Comparison of ENCODE assay signal across 19 cellular contexts in the genomic region with DNA sequence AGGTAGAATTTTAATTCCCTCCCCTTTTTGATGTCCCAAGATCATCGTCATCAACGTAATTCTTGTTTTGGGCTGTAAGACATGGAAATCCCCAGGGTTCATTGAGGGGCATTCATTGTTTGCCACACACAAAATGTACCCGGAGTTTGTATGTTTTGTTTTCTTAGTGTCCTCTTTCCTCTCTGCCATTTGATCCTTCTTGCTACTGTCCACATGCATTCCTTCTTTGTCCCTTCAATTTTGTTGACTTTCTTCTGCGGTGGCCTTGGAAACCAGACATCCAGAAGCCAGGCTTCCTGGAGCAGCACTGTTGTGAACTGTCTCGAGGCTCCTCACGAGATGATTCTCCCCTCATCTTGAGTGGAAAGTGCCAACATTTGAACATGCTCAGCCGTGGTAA. TPM values are rescaled to one million over a fixed set of nuclear protein-coding genes. Genes with fewer than 3 reads are reported as not detected.
DNase-seq lines count a peak whose midpoint lies in the region; ATAC-seq, FAIRE-seq and TF ChIP-seq lines count a peak whose summit lies in the region.
"Had no signal": no experiment of that assay in that cellular context is flagged by ENCODE, and none has a peak within 500 bp of the region (broad histone marks: within the 10 kb centered on the region; RNA-seq: fewer than 3 reads in every experiment).

No MANE protein-coding gene starts in this region.

- H2BK5ac ChIP-seq in H1 (ENCODE audit: low read depth, low read length), result no peak overlapping the region

- no peaks in the 10 kb centered on the region for H3K23me2 ChIP-seq in H1 (ENCODE audit: low read depth, low read length)

- ATAC-seq in T-cell (replicated peaks in 1 of 4), result no peak

- H3K4me3 Mint-ChIP-seq in nephron progenitor cell (peak overlapping the region; percentile 6), T-cell (no peak overlapping the region)

- CTCF ChIA-PET in A673 (lab: Charles Lee), result no interaction called here
- CTCF ChIA-PET in H1 (lab: Charles Lee; ENCODE audit: partially characterized antibody), result interaction anchor here (0.5 to 15.9 kb wide), 5 partner anchors 10 to 382 kb away, joined by 3 to 493 read pairs (median 8); partner anchors contain the start of gene IGFBP5
- CTCF ChIA-PET in T-cell (lab: Charles Lee), result no interaction called here

- no peak overlapping the region for H3K23ac ChIP-seq in H1 (ENCODE audit: insufficient read length)

- BruUV-seq in A673 (replicated peaks; lab: Mats Ljungman, UMichigan), result no TSS peak

- POLR2A ChIA-PET in A673 (lab: Charles Lee; ENCODE audit: low non-redundant PET), result no interaction called here
- POLR2A ChIA-PET in H1 (lab: Charles Lee; ENCODE audit: partially characterized antibody), result interaction anchor here (0.8 to 1.2 kb wide), 2 partner anchors 151 to 159 kb away, joined by 3 to 5 read pairs; partner anchors contain the start of gene RPL37A
- POLR2A ChIA-PET in T-cell (lab: Charles Lee), result interaction anchor here in 1 of 2 donors (0.6 kb wide), 1 partner anchor 1382 kb away, joined by 4 read pairs; no protein-coding TSS in a partner anchor

- H3K4me2 ChIP-seq in H1 (ENCODE audit: insufficient read depth in 1 of 2, low read depth in 2 of 2, low read length in 2 of 2), result no peak overlapping the region

- H3K4me1 ChIP-seq in A673 (ENCODE audit: insufficient read depth, low read length, poor library complexity, severe bottlenecking), result peaks cover 44% of the 10 kb centered on the region
- H3K4me1 ChIP-seq in SJCRH30, result peaks cover 13% of the 10 kb centered on the region
- peaks cover 0 to 3% (median under 1%) of the 10 kb centered on the region in 4 experiments; a peak in 4 of 7 replicates for H3K4me1 ChIP-seq in H1 (replicated peaks in 1 of 4; ENCODE audit: control insufficient read depth in 3 of 4, insufficient read depth in 4 of 4, low read length in 3 of 4)

- no peak overlapping the region for H3K56ac ChIP-seq in H1 (replicated peaks; ENCODE audit: insufficient read length, low read depth, low read length)

- H3K27ac Mint-ChIP-seq in nephron progenitor cell, result peak overlapping the region; percentile 78
- H3K27ac Mint-ChIP-seq in T-cell, result no peak overlapping the region

- H2AK5ac ChIP-seq in H1 (ENCODE audit: low read depth, low read length), result no peak overlapping the region

- no peak for TF ChIP-seq EP300 in H1 (IDR thresholded peaks at IDR 0.05; ENCODE audit: borderline replicate concordance in 1 of 2, low read depth in 2 of 2, low read length in 2 of 2)

- H3K4me3 ChIP-seq in A673 (ENCODE audit: low read depth, low read length, poor library complexity, severe bottlenecking), result no peak overlapping the region
- no peak overlapping the region for H3K4me3 ChIP-seq in SJCRH30
- H3K4me3 ChIP-seq in H1 (ENCODE audit: extremely low read depth in 1 of 4, insufficient read depth in 2 of 4, low read depth in 3 of 4, low read length in 4 of 4), result no peak overlapping the region
- H3K4me3 ChIP-seq: GM23248 had no signal

- peaks cover 9 to 16% of the 10 kb centered on the region in 2 experiments for H4K20me1 ChIP-seq in H1 (replicated peaks in 1 of 2; ENCODE audit: control insufficient read depth in 1 of 2, insufficient read depth in 2 of 2, low read length in 2 of 2)

- TF ChIP-seq RAD21 in H1 (IDR thresholded peaks at IDR 0.05 in 1 of 2, conservative IDR thresholded peaks at IDR 0.05 in 1 of 2; ENCODE audit: low read depth in 2 of 2, low read length in 2 of 2), result no peak

- H3K27ac ChIP-seq in A673 (ENCODE audit: low read depth, low read length, poor library complexity, severe bottlenecking) (peak overlapping the region; percentile 72), SJCRH30 (peak overlapping the region; percentile 74), H1 (ENCODE audit: low read depth, low read length) (0 out of 2 replicates have a peak overlapping the region, but pooled peaks have one; percentile 20)
- H3K27ac ChIP-seq: C4-2B, GM23248, HL-60 had no signal

- H3K79me1 ChIP-seq in H1 (ENCODE audit: low read depth, low read length), result peaks cover 21% of the 10 kb centered on the region

- H3K79me2 ChIP-seq in H1 (ENCODE audit: control insufficient read depth in 1 of 2, insufficient read depth in 2 of 2, low read length in 2 of 2), result peaks cover 0 to 57% of the 10 kb centered on the region in 2 experiments; a peak in 3 of 4 replicates

- no peak for FAIRE-seq in H1 (lab: Jason Lieb, UNC)
- FAIRE-seq: GM12892, HTR-8/SVneo had no signal

- H2BK120ac ChIP-seq in H1 (replicated peaks; ENCODE audit: low read depth, low read length), result no peak overlapping the region

- no peak overlapping the region for H4K91ac ChIP-seq in H1 (replicated peaks; ENCODE audit: insufficient read length, low read length)

- DNase-seq in A673 (ENCODE audit: low spot score) (no peak), SJCRH30 (peak in 1 of 2 experiments; percentile 34), H1 (ENCODE audit: low read depth in 1 of 2, low spot score in 2 of 2) (no peak), nephron progenitor cell (no peak), nucleus accumbens (lab: John Stamatoyannopoulos, UW) (no peak), cerebellum (ENCODE audit: low spot score) (no peak), T-cell (no peak), CD1c-positive myeloid dendritic cell (ENCODE audit: extremely low spot score) (no peak)
- DNase-seq: DMS153; NCI-H187; NCI-H2171; NCI-H446; NK-92 treated with Interleukin-12 subunit alpha and Interleukin-12 subunit beta, amount 100 ng/mL, for 24 hours had no signal

- 86% methylated on average over 7 of the region's 7 CpGs; no CpG with 5 or more reads in 1 of the 2 experiments for WGBS in H1 (ENCODE audit: extremely low coverage in 1 of 2, insufficient coverage in 1 of 2, insufficient read length in 1 of 2, insufficient replicate concordance in 2 of 2, low coverage in 1 of 2, low lambda C conversion rate in 2 of 2, missing lambda C conversion rate in 1 of 2), 2 experiments

- H3K27me3 Mint-ChIP-seq in nephron progenitor cell (ENCODE audit: low read depth, poor library complexity) (peaks cover 2% of the 10 kb centered on the region), T-cell (peaks cover 0 to 18% of the 10 kb centered on the region in 2 donors)

- no peak overlapping the region for H3K4ac ChIP-seq in H1 (replicated peaks; ENCODE audit: insufficient read length, low read depth, low read length)

- H3K9me3 ChIP-seq in A673 (ENCODE audit: low read depth, low read length, poor library complexity, severe bottlenecking) (no peaks in the 10 kb centered on the region), SJCRH30 (replicated peaks) (no peaks in the 10 kb centered on the region), H1 (ENCODE audit: insufficient read depth in 2 of 2, low read depth in 1 of 2, low read length in 1 of 2) (no peaks in the 10 kb centered on the region)

- no peak overlapping the region for H3K14ac ChIP-seq in H1 (ENCODE audit: insufficient read length)

- no peak overlapping the region for H3K9ac ChIP-seq in H1 (replicated peaks in 1 of 4; ENCODE audit: extremely low read depth in 1 of 4, low read depth in 3 of 4, low read length in 3 of 4)
- H3K9ac ChIP-seq: GM23248 had no signal

- no peak for TF ChIP-seq POLR2A in H1 (IDR thresholded peaks at IDR 0.05; ENCODE audit: control extremely low read depth in 1 of 2, low read depth in 2 of 2, low read length in 2 of 2)

- intact Hi-C loops in A673 (cut with micrococcal nuclease; ENCODE audit: unreplicated experiment), result no loop called here

- H3K36me3 Mint-ChIP-seq in nephron progenitor cell (ENCODE audit: low read depth) (peaks cover 69% of the 10 kb centered on the region), T-cell (no peaks in the 10 kb centered on the region)

- H4K5ac ChIP-seq in H1 (ENCODE audit: insufficient read length, low read depth, low read length), result no peak overlapping the region

- H3K27me3 ChIP-seq in A673 (replicated peaks; ENCODE audit: insufficient read depth, low read depth, low read length, poor library complexity) (no peaks in the 10 kb centered on the region), SJCRH30 (no peaks in the 10 kb centered on the region), H1 (replicated peaks in 1 of 4; ENCODE audit: control insufficient read depth in 3 of 4, extremely low read depth in 1 of 4, insufficient read depth in 3 of 4, low read length in 3 of 4) (no peaks in the 10 kb centered on the region)

- no peak overlapping the region for H2BK12ac ChIP-seq in H1 (ENCODE audit: low read depth, low read length)

- no peak overlapping the region for H2BK20ac ChIP-seq in H1 (ENCODE audit: low read length)

- H3K18ac ChIP-seq in H1 (ENCODE audit: extremely low read depth, low read length), result no peak overlapping the region; the same call in 1 of the 2 replicates

- H3K4me1 Mint-ChIP-seq in nephron progenitor cell (peaks cover 54% of the 10 kb centered on the region), T-cell (no peaks in the 10 kb centered on the region)

- TF ChIP-seq CTCF in A673 (conservative IDR thresholded peaks at IDR 0.05; ENCODE audit: low read depth, low read length) (no peak), H1 (IDR thresholded peaks at IDR 0.05; ENCODE audit: control extremely low read depth in 1 of 3, insufficient read depth in 1 of 3, low read depth in 1 of 3, low read length in 3 of 3) (no peak), nephron progenitor cell (IDR thresholded peaks at IDR 0.05) (no peak)

- H3K36me3 ChIP-seq in A673 (ENCODE audit: insufficient read depth, low read length, poor library complexity, severe bottlenecking) (peaks cover 58% of the 10 kb centered on the region), SJCRH30 (no peaks in the 10 kb centered on the region; the same call in 1 of the 2 replicates), H1 (ENCODE audit: control insufficient read depth in 2 of 4, insufficient read depth in 4 of 4, low read length in 3 of 4) (peaks cover 10 to 21% (median 18%) of the 10 kb centered on the region in 4 experiments; a peak in 6 of 8 replicates)

- H2BK15ac ChIP-seq in H1 (ENCODE audit: low read length), result no peak overlapping the region

- H3K9me3 Mint-ChIP-seq in nephron progenitor cell, result no peaks in the 10 kb centered on the region
- H3K9me3 Mint-ChIP-seq in T-cell, result no peaks in the 10 kb centered on the region

- H4K8ac ChIP-seq in H1 (ENCODE audit: extremely low read depth, insufficient read depth, low read length), result no peak overlapping the region

- H2AFZ ChIP-seq in H1 (ENCODE audit: low read length), result no peak overlapping the region
- H2AFZ ChIP-seq: GM23248 had no signal

RNA-seq across cellular contexts. Expression of gene IGFBP2, which starts 24.7 kb away (rescaled TPM):
- total RNA-seq in A673 (2021) (614 and 767 TPM in 2 replicates), cerebellum (101 TPM), T-cell (1 to 10 TPM in 2 of 5 donors, under 1 TPM in 1, not detected in 2; 0.46 to 2.1 (median 1.8) TPM)
- 175 and 188 TPM in 2 replicates for total RNA-seq in SJCRH30 (2014; rRNA removed; shearing (Covaris generic))
- 322 and 326 TPM in 2 replicates for total RNA-seq in H1 (2021; fragmentation: NEBNext Ultra II Directional; extraction: Animal tissue kit (Norgen Biotek cat#: 25700))
- 782 and 980 TPM in 2 replicates for polyA plus RNA-seq in H1 (2011; rRNA removed)
- 607 TPM for polyA plus RNA-seq in H1 (2011; cell fraction: cytosol; rRNA removed)
- polyA plus RNA-seq in H1 (2011; cell fraction: nucleus; rRNA removed), result 562 TPM
- polyA plus RNA-seq in H1 (2012, experiment 1 of 2), result 269 to 492 TPM (median 434 TPM) in 4 replicates
- 469 TPM for polyA plus RNA-seq in H1 (2012, experiment 2 of 2)
- 853 TPM for polyA plus RNA-seq in H1 (2013, experiment 1 of 2)
- 787 TPM for polyA plus RNA-seq in H1 (2013, experiment 2 of 2)
- polyA minus RNA-seq in H1 (2011; rRNA and poly(A)+ RNA removed), result 98.8 and 122 TPM in 2 replicates
- 242 TPM for polyA minus RNA-seq in H1 (2011; cell fraction: cytosol; rRNA and poly(A)+ RNA removed)
- 141 TPM for polyA minus RNA-seq in H1 (2011; cell fraction: nucleus; rRNA and poly(A)+ RNA removed)

RNA-seq across cellular contexts. Expression of gene IGFBP5, which starts 37.4 kb away (rescaled TPM):
- 5.4 and 7.1 TPM in 2 replicates for total RNA-seq in A673 (2021)
- 16.8 and 20.5 TPM in 2 replicates for total RNA-seq in SJCRH30 (2014; rRNA removed; shearing (Covaris generic))
- 2.0 and 2.5 TPM in 2 replicates for total RNA-seq in H1 (2021; fragmentation: NEBNext Ultra II Directional; extraction: Animal tissue kit (Norgen Biotek cat#: 25700))
- 2.2 and 4.4 TPM in 2 replicates for polyA plus RNA-seq in H1 (2011; rRNA removed)
- 2.9 TPM for polyA plus RNA-seq in H1 (2011; cell fraction: cytosol; rRNA removed)
- polyA plus RNA-seq in H1 (2011; cell fraction: nucleus; rRNA removed), result 3.6 TPM
- polyA plus RNA-seq in H1 (2012, experiment 1 of 2), result 1.7 to 2.1 TPM (median 2.0 TPM) in 4 replicates
- 1.0 TPM for polyA plus RNA-seq in H1 (2012, experiment 2 of 2)
- 2.8 TPM for polyA plus RNA-seq in H1 (2013, experiment 1 of 2)
- 3.4 TPM for polyA plus RNA-seq in H1 (2013, experiment 2 of 2)
- 2.0 and 3.6 TPM in 2 replicates for polyA minus RNA-seq in H1 (2011; rRNA and poly(A)+ RNA removed)
- polyA minus RNA-seq in H1 (2011; cell fraction: cytosol; rRNA and poly(A)+ RNA removed), result 2.9 TPM
- 2.8 TPM for polyA minus RNA-seq in H1 (2011; cell fraction: nucleus; rRNA and poly(A)+ RNA removed)
- total RNA-seq in cerebellum, result 60.9 TPM
- total RNA-seq in T-cell, result 1 to 10 TPM in 3 of 5 donors, not detected in 2; 3.3 to 6.6 (median 4.1) TPM
- total RNA-seq: OCI-LY7 had no signal

Comparison
In these comparisons a context has a peak if more than half of its experiments do, and no peak if none do; other contexts are left out.
1. H3K27ac ChIP-seq: peak in every context shown above with its lines; median percentile 74 in SJCRH30; 72 in A673; 20 in H1.
2. RNA of gene IGFBP2, which starts 24.7 kb away (total RNA-seq): 614 to 767 TPM in A673, 322 to 326 TPM in H1, 175 to 188 TPM in SJCRH30 and 101 TPM in cerebellum (single experiment); 0.46 to 2.1 TPM in T-cell; every median in the first group is over 10 times any median in the second.